ENCODE assay signal across 8 cellular contexts in genomic region chr4:104064650-104065577, GRCh38.
DNase-seq lines count a peak whose midpoint lies in the region; ATAC-seq and TF ChIP-seq lines count a peak whose summit lies in the region.

No MANE protein-coding gene starts in this region.

- no peak overlapping the region for H3K27ac Mint-ChIP-seq in activated T-helper 1 cell treated with anti-CD3 and anti-CD28 coated beads, Interleukin-12 subunit alpha, Interleukin-12 subunit beta, Interleukin-2, Interleukin-4 antibody, amounts not matched to agents 30 ng/mL and 10 ng/mL and 1 ng/mL, durations not matched to agents 14 hours and 24 hours and 36 hours

- no peaks in the 10 kb centered on the region for H3K9me3 Mint-ChIP-seq in activated T-helper 1 cell treated with anti-CD3 and anti-CD28 coated beads, Interleukin-12 subunit alpha, Interleukin-12 subunit beta, Interleukin-2, Interleukin-4 antibody, amounts not matched to agents 30 ng/mL and 10 ng/mL and 1 ng/mL, durations not matched to agents 14 hours and 24 hours and 36 hours

- H3K27me3 ChIP-seq in stomach = no peaks in the 10 kb centered on the region

- no peak for TF ChIP-seq EP300 in stomach (IDR thresholded peaks at IDR 0.05)

- peak; percentile 69 for TF ChIP-seq CTCF in C4-2B (conservative IDR thresholded peaks at IDR 0.05)
- peak in 4 of 7 experiments; percentile 19 to 41 (median 27) for TF ChIP-seq CTCF in stomach (IDR thresholded peaks at IDR 0.05)

- WGBS in stomach, 5 donors = 30 to 46% (median 39%) methylated on average over 8 of the region's 8 CpGs

- H3K4me1 Mint-ChIP-seq in activated T-helper 1 cell treated with anti-CD3 and anti-CD28 coated beads, Interleukin-12 subunit alpha, Interleukin-12 subunit beta, Interleukin-2, Interleukin-4 antibody, amounts not matched to agents 30 ng/mL and 10 ng/mL and 1 ng/mL, durations not matched to agents 14 hours and 24 hours and 36 hours (ENCODE audit: low read depth) = no peaks in the 10 kb centered on the region

- H3K9me3 ChIP-seq in stomach = peaks cover 0 to 3% (median 1%) of the 10 kb centered on the region in 4 donors

- ATAC-seq in GM18868 (IDR thresholded peaks at IDR 0.05; ENCODE audit: unreplicated experiment) = peak; percentile 93
- peak; percentile 84 for ATAC-seq in HG03066 (IDR thresholded peaks at IDR 0.05; ENCODE audit: low read depth, unreplicated experiment)

- peak; percentile 13 for DNase-seq in NCI-H2107 treated with DMSO at 0.1 percent for 48 hours (lab: John Stamatoyannopoulos, UW; ENCODE audit: unreplicated experiment)
- DNase-seq in anterior cingulate cortex (lab: John Stamatoyannopoulos, UW) = peak in 48 of 58 donors; percentile 0 to 74 (median 32)
- peak; percentile 66 for DNase-seq in iPS-NIHi7 (ENCODE audit: extremely low spot score)
- peak; percentile 29 for DNase-seq in stomach
- no peak for DNase-seq in activated T-helper 1 cell treated with anti-CD3 and anti-CD28 coated beads, Interleukin-12 subunit alpha, Interleukin-12 subunit beta, Interleukin-2, Interleukin-4 antibody, amounts not matched to agents 30 ng/mL and 10 ng/mL and 1 ng/mL, durations not matched to agents 14 hours and 24 hours and 36 hours (ENCODE audit: low spot score)

- TF ChIP-seq POLR2A in stomach (IDR thresholded peaks at IDR 0.05) = no peak

- intact Hi-C loops in stomach (cut with DNase I; ENCODE audit: low total_unique reads) = no loop called here
- intact Hi-C loops in activated T-helper 1 cell treated with anti-CD3 and anti-CD28 coated beads, Interleukin-12 subunit alpha, Interleukin-12 subunit beta, Interleukin-2, Interleukin-4 antibody, amounts not matched to agents 30 ng/mL and 10 ng/mL and 1 ng/mL, durations not matched to agents 14 hours and 24 hours and 36 hours (cut with micrococcal nuclease) = loop anchor here (1.0 kb wide), 1 partner anchor 795 kb away; no protein-coding TSS in a partner anchor

- no peaks in the 10 kb centered on the region for H3K4me1 ChIP-seq in stomach

- H3K36me3 ChIP-seq in stomach = no peaks in the 10 kb centered on the region

- H3K4me3 ChIP-seq in stomach = no peak overlapping the region

- H3K4me3 Mint-ChIP-seq in activated T-helper 1 cell treated with anti-CD3 and anti-CD28 coated beads, Interleukin-12 subunit alpha, Interleukin-12 subunit beta, Interleukin-2, Interleukin-4 antibody, amounts not matched to agents 30 ng/mL and 10 ng/mL and 1 ng/mL, durations not matched to agents 14 hours and 24 hours and 36 hours = no peak overlapping the region

- H3K27ac ChIP-seq in C4-2B (no peak overlapping the region), stomach (no peak overlapping the region)

- H3K36me3 Mint-ChIP-seq in activated T-helper 1 cell treated with anti-CD3 and anti-CD28 coated beads, Interleukin-12 subunit alpha, Interleukin-12 subunit beta, Interleukin-2, Interleukin-4 antibody, amounts not matched to agents 30 ng/mL and 10 ng/mL and 1 ng/mL, durations not matched to agents 14 hours and 24 hours and 36 hours (ENCODE audit: low read depth) = no peaks in the 10 kb centered on the region

- H3K27me3 Mint-ChIP-seq in activated T-helper 1 cell treated with anti-CD3 and anti-CD28 coated beads, Interleukin-12 subunit alpha, Interleukin-12 subunit beta, Interleukin-2, Interleukin-4 antibody, amounts not matched to agents 30 ng/mL and 10 ng/mL and 1 ng/mL, durations not matched to agents 14 hours and 24 hours and 36 hours (ENCODE audit: insufficient read depth) = no peaks in the 10 kb centered on the region
